Comparison of ENCODE assay signal across 8 cellular contexts in the genomic region with DNA sequence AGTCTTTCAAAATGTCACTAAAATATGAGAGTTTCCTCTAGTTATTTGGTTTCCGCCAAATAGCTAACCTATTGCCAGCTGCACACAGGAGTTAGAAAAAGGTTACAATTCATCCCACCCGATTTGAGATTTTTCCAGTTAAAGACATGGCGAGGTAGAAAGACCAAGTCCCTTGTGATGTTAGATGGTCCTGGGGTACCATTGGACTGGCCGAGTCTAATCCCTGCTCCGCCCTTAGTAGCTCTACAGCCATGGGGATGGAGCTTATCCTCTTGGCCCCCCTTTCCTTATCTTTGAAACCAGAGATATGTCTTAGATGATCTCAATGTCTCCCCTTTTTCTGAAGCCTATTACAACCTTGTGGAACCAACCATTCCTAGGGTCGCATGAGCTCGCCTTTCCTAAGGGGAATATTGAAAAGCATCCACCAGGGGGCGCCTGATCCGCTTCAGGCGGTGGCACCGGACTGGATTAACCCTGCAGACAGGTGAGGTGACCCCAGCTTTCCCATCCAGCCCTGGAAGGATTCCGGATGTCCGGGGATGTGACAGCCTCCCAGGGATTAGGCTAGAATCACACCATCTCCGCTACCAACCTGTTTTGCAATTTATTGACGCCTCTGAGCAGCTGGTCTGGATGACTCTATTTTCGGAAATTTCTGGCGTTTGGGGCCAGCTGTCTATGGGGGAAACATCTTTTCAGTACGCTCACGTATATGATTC.
DNase-seq lines count a peak whose midpoint lies in the region; ATAC-seq and TF ChIP-seq lines count a peak whose summit lies in the region.

No MANE protein-coding gene starts in this region.

- no peaks in the 10 kb centered on the region for H3K36me3 ChIP-seq in CD8-positive, alpha-beta memory T cell (ENCODE audit: insufficient read depth, low read length)
- no peaks in the 10 kb centered on the region for H3K36me3 ChIP-seq in Peyer's patch

- POLR2A ChIA-PET in CD8-positive, alpha-beta memory T cell (lab: Charles Lee) = no interaction called here

- peak in 5 of 6 experiments; percentile 35 to 66 (median 61) for TF ChIP-seq CTCF in Peyer's patch (IDR thresholded peaks at IDR 0.05)
- TF ChIP-seq CTCF in foreskin keratinocyte (conservative IDR thresholded peaks at IDR 0.05) = peak; percentile 77

- no peaks in the 10 kb centered on the region for H3K36me3 Mint-ChIP-seq in CD8-positive, alpha-beta memory T cell

- TF ChIP-seq POLR2A in Peyer's patch (IDR thresholded peaks at IDR 0.05) = no peak

- H3K27ac Mint-ChIP-seq in CD8-positive, alpha-beta memory T cell = no peak overlapping the region

- no peak overlapping the region for H3K4me3 Mint-ChIP-seq in CD8-positive, alpha-beta memory T cell

- H3K27ac ChIP-seq in CD8-positive, alpha-beta memory T cell (ENCODE audit: low read depth, low read length) = no peak overlapping the region
- H3K27ac ChIP-seq in Peyer's patch = no peak overlapping the region
- H3K27ac ChIP-seq in foreskin keratinocyte = no peak overlapping the region

- H3K27me3 Mint-ChIP-seq in CD8-positive, alpha-beta memory T cell = peaks cover 4 to 34% of the 10 kb centered on the region in 2 donors

- peak; percentile 45 for ATAC-seq in foreskin keratinocyte
- no peak for ATAC-seq in GM19324 (IDR thresholded peaks at IDR 0.05; ENCODE audit: low FRiP score, unreplicated experiment)

- peaks cover 0 to 4% (median 0%) of the 10 kb centered on the region in 5 donors for H3K9me3 Mint-ChIP-seq in CD8-positive, alpha-beta memory T cell

- no peaks in the 10 kb centered on the region for H3K9me3 ChIP-seq in CD8-positive, alpha-beta memory T cell (ENCODE audit: low read length)
- no peaks in the 10 kb centered on the region for H3K9me3 ChIP-seq in Peyer's patch

- H3K4me1 Mint-ChIP-seq in CD8-positive, alpha-beta memory T cell = no peaks in the 10 kb centered on the region

- H3K4me3 ChIP-seq in CD8-positive, alpha-beta memory T cell (ENCODE audit: low read length) = no peak overlapping the region
- H3K4me3 ChIP-seq in Peyer's patch = no peak overlapping the region

- H3K4me1 ChIP-seq in CD8-positive, alpha-beta memory T cell (ENCODE audit: insufficient read depth, low read length) = no peaks in the 10 kb centered on the region
- H3K4me1 ChIP-seq in Peyer's patch (no peaks in the 10 kb centered on the region), foreskin keratinocyte (no peaks in the 10 kb centered on the region)

- H3K27me3 ChIP-seq in CD8-positive, alpha-beta memory T cell (ENCODE audit: insufficient read depth, low read length, poor library complexity, severe bottlenecking) = no peaks in the 10 kb centered on the region
- H3K27me3 ChIP-seq in Peyer's patch (no peaks in the 10 kb centered on the region), foreskin keratinocyte (peaks cover 10% of the 10 kb centered on the region)

- CTCF ChIA-PET in CD8-positive, alpha-beta memory T cell (lab: Charles Lee) = interaction anchor here (0.8 to 2.2 kb wide), 11 partner anchors 9 to 616 kb away, joined by 3 to 11 read pairs (median 4); no protein-coding TSS in a partner anchor

- peak; percentile 32 to 58 (median 36) for DNase-seq in CD8-positive, alpha-beta memory T cell
- peak; percentile 43 for DNase-seq in HPDE6-E6E7 (ENCODE audit: extremely low spot score)
- DNase-seq in Peyer's patch = peak; percentile 26 to 83 (median 64)
- DNase-seq in activated T-cell treated with anti-CD3 and anti-CD28 coated beads, Interleukin-2, amount 50 U/mL, for 48 hours = peak; percentile 76
- peak in 1 of 2 donors; percentile 14 for DNase-seq in foreskin keratinocyte
- peak; percentile 30 for DNase-seq in putamen (ENCODE audit: low spot score)
- DNase-seq in cerebellar nuclear complex (lab: John Stamatoyannopoulos, UW) = no peak

Comparison
In these comparisons a context has a peak if more than half of its experiments do, and no peak if none do; other contexts are left out.
1. DNase-seq: peak in CD8-positive, alpha-beta memory T cell (5 of 5), HPDE6-E6E7 (single experiment), Peyer's patch (3 of 3), activated T-cell treated with anti-CD3 and anti-CD28 coated beads, Interleukin-2, amount 50 U/mL, for 48 hours (2 of 2) and putamen (single experiment); none in cerebellar nuclear complex (0 of 2).